In genomic region chrX:46016296-46016695, GRCh38 we compare ENCODE assay signal across 17 cellular contexts.
DNase-seq lines count a peak whose midpoint lies in the region; ATAC-seq and TF ChIP-seq lines count a peak whose summit lies in the region.
"Had no signal": no experiment of that assay in that cellular context is flagged by ENCODE, and none has a peak within 500 bp of the region (broad histone marks: within the 10 kb centered on the region; RNA-seq: fewer than 3 reads in every experiment).

No MANE protein-coding gene starts in this region.

- no TSS peak for BruUV-seq in PC-3 (replicated peaks; lab: Mats Ljungman, UMichigan)

- H3K36me3 ChIP-seq in PC-3 (ENCODE audit: low read depth, low read length), result no peaks in the 10 kb centered on the region
- H3K36me3 ChIP-seq: BE2C, BLaER1 had no signal

- no peaks in the 10 kb centered on the region for H4K20me1 ChIP-seq in PC-3 (ENCODE audit: low read length)
- H4K20me1 ChIP-seq: BLaER1 had no signal

- no peak overlapping the region for H3K27ac Mint-ChIP-seq in osteocyte (ENCODE audit: unreplicated experiment)
- H3K27ac Mint-ChIP-seq in activated naive CD8-positive, alpha-beta T cell treated with anti-CD3 and anti-CD28 coated beads, Interleukin-2, amount 50 U/mL, for 24 hours, result no peak overlapping the region
- H3K27ac Mint-ChIP-seq: CD14-positive monocyte; CD4-positive, CD25-positive, alpha-beta regulatory T cell; CD8-positive, alpha-beta memory T cell had no signal

- H3F3A ChIP-seq in PC-3 (ENCODE audit: low read length, unreplicated experiment), result no peaks in the 10 kb centered on the region

- no peak overlapping the region for H3K9ac ChIP-seq in PC-3 (ENCODE audit: low read length)
- H3K9ac ChIP-seq: BLaER1 had no signal

- H2AFZ ChIP-seq in PC-3 (ENCODE audit: low read length), result no peak overlapping the region

- peak overlapping the region; percentile 75; the same call in 1 of the 2 replicates for H3K4me2 ChIP-seq in PC-3 (ENCODE audit: low read length)
- H3K4me2 ChIP-seq: BLaER1 had no signal

- intact Hi-C loops in PC-3 (cut with micrococcal nuclease), result no loop called here

- no peaks in the 10 kb centered on the region for H3K9me3 ChIP-seq in PC-3 (ENCODE audit: low read length)
- H3K9me3 ChIP-seq: BE2C, BLaER1 had no signal

- peaks cover 2% of the 10 kb centered on the region for H3K36me3 Mint-ChIP-seq in osteocyte (ENCODE audit: unreplicated experiment)
- no peaks in the 10 kb centered on the region for H3K36me3 Mint-ChIP-seq in activated naive CD8-positive, alpha-beta T cell treated with anti-CD3 and anti-CD28 coated beads, Interleukin-2, amount 50 U/mL, for 24 hours (ENCODE audit: low read depth)
- H3K36me3 Mint-ChIP-seq: CD14-positive monocyte; CD4-positive, alpha-beta memory T cell; CD4-positive, CD25-positive, alpha-beta regulatory T cell; CD8-positive, alpha-beta memory T cell had no signal

- no peak overlapping the region for H3K4me3 ChIP-seq in PC-3 (ENCODE audit: low read length)
- H3K4me3 ChIP-seq: BLaER1 had no signal

- no peaks in the 10 kb centered on the region for H3K79me2 ChIP-seq in PC-3 (ENCODE audit: low read length)

- no peaks in the 10 kb centered on the region for H3K9me2 ChIP-seq in PC-3 (replicated peaks; ENCODE audit: low read length)

- TF ChIP-seq CTCF in PC-3 (conservative IDR thresholded peaks at IDR 0.05; ENCODE audit: low read depth, low read length) (no peak), osteocyte (IDR thresholded peaks at IDR 0.05) (no peak)

- CTCF ChIA-PET in PC-3 (lab: Charles Lee), result no interaction called here

- peak overlapping the region; percentile 90; the same call in 1 of the 2 replicates for H3K27ac ChIP-seq in PC-3 (ENCODE audit: low read length)
- H3K27ac ChIP-seq: BLaER1 had no signal

- H3K27me3 ChIP-seq in PC-3 (ENCODE audit: low read length), result no peaks in the 10 kb centered on the region
- H3K27me3 ChIP-seq: BE2C, BLaER1 had no signal

- DNase-seq in D341Med (ENCODE audit: low spot score), result peak; percentile 2
- no peak for DNase-seq in PC-3
- DNase-seq in osteocyte (ENCODE audit: extremely low spot score, unreplicated experiment), result peak; percentile 72
- no peak for DNase-seq in activated naive CD8-positive, alpha-beta T cell treated with anti-CD3 and anti-CD28 coated beads, Interleukin-2, amount 50 U/mL, for 24 hours
- DNase-seq: 8988T; ACHN; BE2C; C1 segment of cervical spinal cord; CD4-positive, alpha-beta memory T cell; CD4-positive, CD25-positive, alpha-beta regulatory T cell; CD8-positive, alpha-beta memory T cell; COR-L47; DMS79 treated with DMSO at 0.1 percent for 48 hours; GF-D8 had no signal

- POLR2A ChIA-PET in PC-3 (lab: Charles Lee; ENCODE audit: unreplicated experiment), result no interaction called here

- no peak overlapping the region for H3K4me3 Mint-ChIP-seq in osteocyte (ENCODE audit: unreplicated experiment)
- H3K4me3 Mint-ChIP-seq in activated naive CD8-positive, alpha-beta T cell treated with anti-CD3 and anti-CD28 coated beads, Interleukin-2, amount 50 U/mL, for 24 hours, result no peak overlapping the region
- H3K4me3 Mint-ChIP-seq: CD14-positive monocyte; CD4-positive, alpha-beta memory T cell; CD4-positive, CD25-positive, alpha-beta regulatory T cell; CD8-positive, alpha-beta memory T cell had no signal

- H3K27me3 Mint-ChIP-seq in osteocyte (ENCODE audit: unreplicated experiment), result peaks cover 10% of the 10 kb centered on the region
- H3K27me3 Mint-ChIP-seq in activated naive CD8-positive, alpha-beta T cell treated with anti-CD3 and anti-CD28 coated beads, Interleukin-2, amount 50 U/mL, for 24 hours, result no peaks in the 10 kb centered on the region
- H3K27me3 Mint-ChIP-seq: CD4-positive, CD25-positive, alpha-beta regulatory T cell had no signal

- no peaks in the 10 kb centered on the region for H3K4me1 Mint-ChIP-seq in osteocyte (ENCODE audit: unreplicated experiment)
- H3K4me1 Mint-ChIP-seq in activated naive CD8-positive, alpha-beta T cell treated with anti-CD3 and anti-CD28 coated beads, Interleukin-2, amount 50 U/mL, for 24 hours, result no peaks in the 10 kb centered on the region
- H3K4me1 Mint-ChIP-seq: CD14-positive monocyte; CD4-positive, alpha-beta memory T cell; CD4-positive, CD25-positive, alpha-beta regulatory T cell; CD8-positive, alpha-beta memory T cell had no signal

- no peaks in the 10 kb centered on the region for H3K9me3 Mint-ChIP-seq in osteocyte (ENCODE audit: unreplicated experiment)
- H3K9me3 Mint-ChIP-seq in activated naive CD8-positive, alpha-beta T cell treated with anti-CD3 and anti-CD28 coated beads, Interleukin-2, amount 50 U/mL, for 24 hours, result no peaks in the 10 kb centered on the region
- H3K9me3 Mint-ChIP-seq: CD4-positive, alpha-beta memory T cell had no signal

- ATAC-seq in PC-3, result no peak
- ATAC-seq in GM21526 (IDR thresholded peaks at IDR 0.05; ENCODE audit: low FRiP score, unreplicated experiment), result no peak
- ATAC-seq in activated naive CD8-positive, alpha-beta T cell treated with anti-CD3 and anti-CD28 coated beads, Interleukin-2, amount 50 U/mL, for 24 hours, result no peak

- H3K4me1 ChIP-seq in PC-3 (ENCODE audit: insufficient read depth, low read length), result peaks cover 19% of the 10 kb centered on the region
- H3K4me1 ChIP-seq: BE2C, BLaER1 had no signal

Comparison
In these comparisons a context has a peak if more than half of its experiments do, and no peak if none do; other contexts are left out.
1. DNase-seq: peak in D341Med (single experiment) and osteocyte (single experiment); none in PC-3 (single experiment) and activated naive CD8-positive, alpha-beta T cell treated with anti-CD3 and anti-CD28 coated beads, Interleukin-2, amount 50 U/mL, for 24 hours (single experiment).